Comparison of ENCODE assay signal across 1 cellular context in genomic region chr3:152298393-152299242, GRCh38.
TF ChIP-seq lines count a peak whose summit lies in the region.

No MANE protein-coding gene starts in this region.

TF ChIP-seq in GM12878, 131 proteins besides CTCF, POLR2A, EP300 and RAD21 (continued from another document):
- TF ChIP-seq ZNF592 (IDR thresholded peaks at IDR 0.05) (no peak), CBX3 (IDR thresholded peaks at IDR 0.05; ENCODE audit: borderline replicate concordance, low read depth) (no peak), PML (IDR thresholded peaks at IDR 0.05; ENCODE audit: low read length) (0 out of 2 replicates have a peak, but pooled peaks have one; percentile 20), SKIL (IDR thresholded peaks at IDR 0.05; ENCODE audit: low read depth, poor library complexity, severe bottlenecking) (peak; percentile 65), CUX1 (IDR thresholded peaks at IDR 0.05; ENCODE audit: insufficient replicate concordance, low read depth, low read length) (no peak), CREM (IDR thresholded peaks at IDR 0.05; ENCODE audit: low read depth) (peak; percentile 36; the same call in 1 of the 2 replicates), IKZF1 (conservative IDR thresholded peaks at IDR 0.05) (no peak), NR2F1 (conservative IDR thresholded peaks at IDR 0.05) (peak; percentile 46), MXI1 (IDR thresholded peaks at IDR 0.05; ENCODE audit: low read depth, low read length) (peak; percentile 54; the same call in 1 of the 2 replicates), CBFB (IDR thresholded peaks at IDR 0.05; ENCODE audit: low read depth) (no peak; the same call in 1 of the 2 replicates)
TF ChIP-seq in GM12878: peak in this region for 30.
